Comparison of ENCODE assay signal across 1 cellular context in genomic region chr14:26377150-26377549, GRCh38.
TF ChIP-seq lines count a peak whose summit lies in the region.

No MANE protein-coding gene starts in this region.

TF ChIP-seq in SK-N-SH treated with all-trans-retinoic acid at 6 μM for 48 hours, 23 proteins besides CTCF, POLR2A, EP300 and RAD21 (continued from another document):
- TF ChIP-seq TSHZ2 (CRISPR knock-in tag; IDR thresholded peaks at IDR 0.05) (no peak), ZFP3 (CRISPR knock-in tag; IDR thresholded peaks at IDR 0.05) (no peak), CREB5 (CRISPR knock-in tag; IDR thresholded peaks at IDR 0.05; ENCODE audit: low read depth) (no peak), ZFP30 (CRISPR knock-in tag; IDR thresholded peaks at IDR 0.05) (no peak), ARNTL (CRISPR knock-in tag; IDR thresholded peaks at IDR 0.05; ENCODE audit: borderline replicate concordance, low read depth) (no peak), SNAI2 (CRISPR knock-in tag; IDR thresholded peaks at IDR 0.05) (no peak), RARB (CRISPR knock-in tag; IDR thresholded peaks at IDR 0.05) (no peak)
